Comparison of ENCODE assay signal across 8 cellular contexts in the genomic region with DNA sequence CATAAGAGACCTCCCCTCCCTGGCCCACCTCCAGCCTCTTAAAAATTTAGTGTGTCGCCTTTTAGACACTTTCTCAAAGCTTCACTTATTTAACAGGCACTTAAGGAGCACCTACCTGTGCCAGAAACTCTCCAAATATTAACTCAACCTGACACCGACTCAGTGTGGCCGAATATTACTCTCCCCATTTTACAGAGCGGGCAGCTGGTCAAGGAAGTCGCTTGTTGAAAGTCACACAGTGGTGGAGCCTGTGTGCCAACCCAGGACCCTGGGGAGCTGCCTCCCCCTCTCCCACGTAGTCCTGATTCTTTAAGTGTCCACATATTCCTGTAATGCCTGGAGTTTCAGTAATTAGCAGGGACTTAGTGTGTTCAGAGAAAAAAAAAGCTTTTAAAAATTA. TPM values are rescaled to one million over a fixed set of nuclear protein-coding genes. Genes with fewer than 3 reads are reported as not detected.
DNase-seq lines count a peak whose midpoint lies in the region; ATAC-seq and TF ChIP-seq lines count a peak whose summit lies in the region.

No MANE protein-coding gene starts in this region.

- peak overlapping the region; percentile 93 for H3K27ac ChIP-seq in 22Rv1
- peak overlapping the region; percentile 99; the same call in 1 of the 2 replicates for H3K27ac ChIP-seq in HUES6 (ENCODE audit: low read depth, low read length)

- H3K9ac ChIP-seq in HUES6 (ENCODE audit: low read length): peak overlapping the region; percentile 97

- no peaks in the 10 kb centered on the region for H3K36me3 Mint-ChIP-seq in naive thymus-derived CD8-positive, alpha-beta T cell

- H3K9me3 Mint-ChIP-seq in naive thymus-derived CD8-positive, alpha-beta T cell: no peaks in the 10 kb centered on the region

- H3K27me3 ChIP-seq in HUES6 (ENCODE audit: control insufficient read depth, insufficient read depth, low read length): peaks cover 9% of the 10 kb centered on the region; the same call in 1 of the 2 replicates

- no peaks in the 10 kb centered on the region for H3K27me3 Mint-ChIP-seq in naive thymus-derived CD8-positive, alpha-beta T cell

- no peaks in the 10 kb centered on the region for H3K9me3 ChIP-seq in HUES6 (ENCODE audit: control insufficient read depth, insufficient read depth, low read depth, low read length)

- H3K4me3 ChIP-seq in HUES6 (ENCODE audit: low read depth, low read length): peak overlapping the region; percentile 85
- H3K4me3 ChIP-seq in cardiac fibroblast (replicated peaks in 1 of 2; ENCODE audit: low read depth in 2 of 2, low read length in 2 of 2): peak overlapping the region; percentile 65 to 72

- no peak for DNase-seq in cardiac fibroblast (ENCODE audit: low read depth in 2 of 2)
- no peak for DNase-seq in naive thymus-derived CD8-positive, alpha-beta T cell
- no peak for DNase-seq in stimulated activated CD4-positive, alpha-beta T cell treated with anti-CD3 and anti-CD28 coated beads, Interleukin-12 subunit alpha, Interleukin-12 subunit beta, amount 100 ng/mL, for 4 hours
- no peak for DNase-seq in NCI-H2107 (lab: John Stamatoyannopoulos, UW)
- DNase-seq in effector CD4-positive, alpha-beta T cell: no peak

- peaks cover 50% of the 10 kb centered on the region for H3K4me1 ChIP-seq in HUES6 (ENCODE audit: control insufficient read depth, insufficient read depth, low read length)

- ATAC-seq in naive thymus-derived CD8-positive, alpha-beta T cell: no peak
- ATAC-seq in HG02610 (IDR thresholded peaks at IDR 0.05; ENCODE audit: unreplicated experiment): no peak

- H3K4me1 Mint-ChIP-seq in naive thymus-derived CD8-positive, alpha-beta T cell: peaks cover 18 to 47% (median 43%) of the 10 kb centered on the region in 4 donors

- H3K4me3 Mint-ChIP-seq in naive thymus-derived CD8-positive, alpha-beta T cell: peak overlapping the region; percentile 82 to 97 (median 91)

- peak overlapping the region; percentile 87 to 97 (median 94) for H3K27ac Mint-ChIP-seq in naive thymus-derived CD8-positive, alpha-beta T cell

- TF ChIP-seq CTCF in 22Rv1 (IDR thresholded peaks at IDR 0.05): no peak
- TF ChIP-seq CTCF in cardiac fibroblast (IDR thresholded peaks at IDR 0.05; ENCODE audit: low read depth, low read length): no peak

- H3K36me3 ChIP-seq in HUES6 (ENCODE audit: control insufficient read depth, insufficient read depth, low read length): peaks cover 6% of the 10 kb centered on the region; the same call in 1 of the 2 replicates

- POLR2A ChIA-PET in naive thymus-derived CD8-positive, alpha-beta T cell (lab: Charles Lee): interaction anchor here (0.5 to 2.6 kb wide), 9 partner anchors 13 to 155 kb away, joined by 3 to 19 read pairs (median 3); a partner anchor contains a TSS

RNA-seq across cellular contexts. Expression of a gene that starts 1.0 kb away (rescaled TPM):
- 10 to 100 TPM; 12.2 to 14.3 TPM for total RNA-seq in naive thymus-derived CD8-positive, alpha-beta T cell
- polyA plus RNA-seq in naive thymus-derived CD8-positive, alpha-beta T cell: 1 to 10 TPM; 1.6 to 5.0 (median 3.5) TPM
